8 cellular contexts compared by ENCODE assay signal in genomic region chr2:27807476-27807875, GRCh38. TPM values are rescaled to one million over a fixed set of nuclear protein-coding genes. Genes with fewer than 3 reads are reported as not detected.
DNase-seq lines count a peak whose midpoint lies in the region; ATAC-seq and TF ChIP-seq lines count a peak whose summit lies in the region.

No MANE protein-coding gene starts in this region.

- H3K4me1 ChIP-seq in colonic mucosa: no peaks in the 10 kb centered on the region
- H3K4me1 ChIP-seq in osteoblast (ENCODE audit: insufficient read depth, low read length): peaks cover 34% of the 10 kb centered on the region

- no peak for ATAC-seq in GM18861 (IDR thresholded peaks at IDR 0.05; ENCODE audit: unreplicated experiment)
- no peak for ATAC-seq in HG03159 (IDR thresholded peaks at IDR 0.05; ENCODE audit: unreplicated experiment)

- intact Hi-C loops in colonic mucosa (cut with DNase I): no loop called here

- no peaks in the 10 kb centered on the region for H3K27me3 ChIP-seq in colonic mucosa
- H3K27me3 ChIP-seq in osteoblast (ENCODE audit: insufficient read depth, low read length): no peaks in the 10 kb centered on the region

- no peak overlapping the region for H3K4me2 ChIP-seq in osteoblast (ENCODE audit: insufficient read depth, low read length)

- no peak overlapping the region for H3K4me3 ChIP-seq in colonic mucosa
- H3K4me3 ChIP-seq in osteoblast (ENCODE audit: insufficient read depth, low read length): no peak overlapping the region

- H3K36me3 ChIP-seq in colonic mucosa (no peaks in the 10 kb centered on the region), osteoblast (ENCODE audit: insufficient read depth, low read length) (no peaks in the 10 kb centered on the region)

- H3K27ac ChIP-seq in colonic mucosa (no peak overlapping the region), osteoblast (ENCODE audit: low read depth, low read length) (no peak overlapping the region)

- H3K79me2 ChIP-seq in osteoblast (ENCODE audit: insufficient read depth, low read length): no peaks in the 10 kb centered on the region

- TF ChIP-seq CTCF in colonic mucosa (IDR thresholded peaks at IDR 0.05) (peak; percentile 46), osteoblast (IDR thresholded peaks at IDR 0.05; ENCODE audit: extremely low read depth, low read depth, low read length) (peak; percentile 62)

- peak; percentile 20 for DNase-seq in activated CD8-positive, alpha-beta memory T cell treated with anti-CD3 and anti-CD28 coated beads, Interleukin-2, amount 50 U/mL, for 4 hours
- no peak for DNase-seq in activated CD8-positive, alpha-beta memory T cell treated with anti-CD3 and anti-CD28 coated beads, Interleukin-2, amount 50 U/mL, for 48 hours
- peak; percentile 2 for DNase-seq in NCI-H146 treated with DMSO at 0.1 percent for 48 hours (lab: John Stamatoyannopoulos, UW; ENCODE audit: unreplicated experiment)
- peak; percentile 42 for DNase-seq in colonic mucosa
- DNase-seq in osteoblast (ENCODE audit: insufficient read length, low spot score, missing footprints): no peak
- no peak for DNase-seq in superior temporal gyrus (ENCODE audit: extremely low spot score)

- H3K9me3 ChIP-seq in colonic mucosa (no peaks in the 10 kb centered on the region), osteoblast (ENCODE audit: low read depth, low read length) (no peaks in the 10 kb centered on the region)

- no peak overlapping the region for H2AFZ ChIP-seq in osteoblast (ENCODE audit: low read length)

- no peak overlapping the region for H3K9ac ChIP-seq in colonic mucosa (ENCODE audit: low read depth in 2 of 2, low read length in 2 of 2)

- no peaks in the 10 kb centered on the region for H4K20me1 ChIP-seq in osteoblast (ENCODE audit: insufficient read depth, low read length)

RNA-seq across cellular contexts. Expression of gene MRPL33, which starts 36.0 kb away (rescaled TPM):
- total RNA-seq in colonic mucosa: 10 to 100 TPM; 56.5 to 63.7 TPM
- 63.1 and 105 TPM in 2 replicates for total RNA-seq in osteoblast

Comparison
In these comparisons a context has a peak if more than half of its experiments do, and no peak if none do; other contexts are left out.
1. DNase-seq: peak in activated CD8-positive, alpha-beta memory T cell treated with anti-CD3 and anti-CD28 coated beads, Interleukin-2, amount 50 U/mL, for 4 hours (single experiment), NCI-H146 treated with DMSO at 0.1 percent for 48 hours (single experiment) and colonic mucosa (single experiment); none in activated CD8-positive, alpha-beta memory T cell treated with anti-CD3 and anti-CD28 coated beads, Interleukin-2, amount 50 U/mL, for 48 hours (single experiment), osteoblast (single experiment) and superior temporal gyrus (single experiment).